Comparison of ENCODE assay signal across 16 cellular contexts in genomic region chrX:41167888-41168287, GRCh38.
"Had no signal": no experiment of that assay in that cellular context is flagged by ENCODE, and none has a peak within 500 bp of the region (broad histone marks: within the 10 kb centered on the region; RNA-seq: fewer than 3 reads in every experiment).

No MANE protein-coding gene starts in this region.

- H3K4me2 ChIP-seq: smooth muscle cell had no signal

- H3K27me3 ChIP-seq: tibial artery, uterus had no signal

- H3K27ac ChIP-seq: coronary artery, tibial artery, uterus had no signal

- H3K27me3 Mint-ChIP-seq: activated CD8-positive, alpha-beta memory T cell treated with anti-CD3 and anti-CD28 coated beads, Interleukin-2, amount 10 ng/mL, durations not matched to agents 7 days and 5 days; activated naive CD8-positive, alpha-beta T cell treated with anti-CD3 and anti-CD28 coated beads, Interleukin-2, amount 50 U/mL, for 24 hours; effector memory CD8-positive, alpha-beta T cell had no signal

- H3K4me3 Mint-ChIP-seq: activated CD8-positive, alpha-beta memory T cell treated with anti-CD3 and anti-CD28 coated beads, Interleukin-2, amount 10 ng/mL, durations not matched to agents 7 days and 5 days; activated naive CD8-positive, alpha-beta T cell treated with anti-CD3 and anti-CD28 coated beads, Interleukin-2, amount 50 U/mL, for 24 hours; activated T-cell treated with anti-CD3 and anti-CD28 coated beads, Interleukin-2, amount 50 U/mL, for 4 hours; effector memory CD8-positive, alpha-beta T cell; immature natural killer cell; natural killer cell; stimulated activated effector memory CD8-positive, alpha-beta T cell treated with anti-CD3 and anti-CD28 coated beads, Interleukin-12 subunit alpha, Interleukin-12 subunit beta, amount 100 ng/mL, for 72 hours; T-helper 1 cell treated with Interleukin-12 subunit alpha and Interleukin-12 subunit beta and Interleukin-4 antibody, amounts not matched to agents 30 μg/mL and 1 μg/mL, for 36 hours had no signal

- H3K4me1 ChIP-seq: tibial artery, uterus had no signal

- H3K4me3 ChIP-seq: coronary artery, smooth muscle cell, tibial artery, uterus had no signal

- ATAC-seq: activated CD8-positive, alpha-beta memory T cell treated with anti-CD3 and anti-CD28 coated beads, Interleukin-2, amount 10 ng/mL, durations not matched to agents 7 days and 5 days; activated naive CD8-positive, alpha-beta T cell treated with anti-CD3 and anti-CD28 coated beads, Interleukin-2, amount 50 U/mL, for 24 hours; activated T-cell treated with anti-CD3 and anti-CD28 coated beads, Interleukin-2, amount 50 U/mL, for 4 hours; effector memory CD8-positive, alpha-beta T cell; natural killer cell; right cardiac atrium; stimulated activated effector memory CD8-positive, alpha-beta T cell treated with anti-CD3 and anti-CD28 coated beads, Interleukin-12 subunit alpha, Interleukin-12 subunit beta, amount 100 ng/mL, for 72 hours had no signal

- H3K36me3 ChIP-seq: uterus had no signal

- DNase-seq: activated CD4-positive, alpha-beta T cell treated with anti-CD3 and anti-CD28 coated beads, Interleukin-2, amount 50 U/mL, for 4 hours; activated CD8-positive, alpha-beta memory T cell treated with anti-CD3 and anti-CD28 coated beads, Interleukin-2, amount 10 ng/mL, durations not matched to agents 7 days and 5 days; activated naive CD8-positive, alpha-beta T cell treated with anti-CD3 and anti-CD28 coated beads, Interleukin-2, amount 50 U/mL, for 24 hours; activated T-cell treated with anti-CD3 and anti-CD28 coated beads, Interleukin-2, amount 50 U/mL, for 4 hours; caudate nucleus; effector memory CD8-positive, alpha-beta T cell; erythroblast; immature natural killer cell; natural killer cell; tibial artery; uterus had no signal

- H3K27ac Mint-ChIP-seq: activated CD8-positive, alpha-beta memory T cell treated with anti-CD3 and anti-CD28 coated beads, Interleukin-2, amount 10 ng/mL, durations not matched to agents 7 days and 5 days; activated naive CD8-positive, alpha-beta T cell treated with anti-CD3 and anti-CD28 coated beads, Interleukin-2, amount 50 U/mL, for 24 hours; effector memory CD8-positive, alpha-beta T cell; immature natural killer cell; natural killer cell; stimulated activated effector memory CD8-positive, alpha-beta T cell treated with anti-CD3 and anti-CD28 coated beads, Interleukin-12 subunit alpha, Interleukin-12 subunit beta, amount 100 ng/mL, for 72 hours; T-helper 1 cell treated with Interleukin-12 subunit alpha and Interleukin-12 subunit beta and Interleukin-4 antibody, amounts not matched to agents 30 μg/mL and 1 μg/mL, for 36 hours had no signal

- H3K4me1 Mint-ChIP-seq: activated CD8-positive, alpha-beta memory T cell treated with anti-CD3 and anti-CD28 coated beads, Interleukin-2, amount 10 ng/mL, durations not matched to agents 7 days and 5 days; immature natural killer cell; natural killer cell; stimulated activated effector memory CD8-positive, alpha-beta T cell treated with anti-CD3 and anti-CD28 coated beads, Interleukin-12 subunit alpha, Interleukin-12 subunit beta, amount 100 ng/mL, for 72 hours had no signal

- H3K9me3 ChIP-seq: tibial artery, uterus had no signal
